In the genomic region with DNA sequence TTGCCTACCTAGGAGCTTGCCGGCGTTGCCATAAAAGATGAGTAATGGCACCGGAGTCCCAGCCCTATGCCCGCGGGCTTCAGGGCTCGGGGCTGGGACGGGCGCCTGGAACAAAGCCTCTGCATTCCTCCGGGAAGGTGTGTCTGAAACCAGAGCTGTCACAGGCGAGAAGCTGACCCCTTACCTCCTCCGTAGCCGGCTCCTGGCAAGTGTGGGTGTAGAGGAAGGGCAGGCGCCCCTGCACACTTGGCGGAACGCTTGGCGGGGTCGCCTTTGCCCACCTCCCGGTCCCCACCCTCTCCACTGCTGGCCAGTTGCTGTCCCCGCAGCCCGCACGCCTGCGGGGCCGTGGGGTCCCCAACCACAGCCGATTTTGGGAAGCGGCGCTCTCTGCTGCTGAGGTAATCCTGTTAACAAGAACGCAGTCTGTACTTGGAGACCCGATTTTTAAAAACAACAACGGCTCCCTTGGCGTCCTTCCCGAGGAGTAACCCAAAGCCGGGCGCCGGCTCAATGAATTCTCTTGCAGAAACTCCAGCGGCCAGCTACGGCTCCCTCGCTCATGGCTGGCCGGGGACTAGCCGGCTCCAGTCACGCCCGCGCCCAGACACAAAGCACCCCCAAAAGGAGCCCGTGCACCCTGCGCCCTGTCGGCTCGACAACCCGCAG, we compare ENCODE assay signal across 8 cellular contexts.
DNase-seq lines count a peak whose midpoint lies in the region; ATAC-seq and TF ChIP-seq lines count a peak whose summit lies in the region.

No MANE protein-coding gene starts in this region.

- H3K9me3 ChIP-seq in ES-I3 (ENCODE audit: control insufficient read depth, insufficient read depth, low read length), result no peaks in the 10 kb centered on the region
- no peaks in the 10 kb centered on the region for H3K9me3 ChIP-seq in neutrophil
- H3K9me3 ChIP-seq in CD8-positive, alpha-beta T cell (ENCODE audit: low read length), result no peaks in the 10 kb centered on the region

- H3K27me3 Mint-ChIP-seq in CD8-positive, alpha-beta T cell (ENCODE audit: low read depth), result peaks cover 47% of the 10 kb centered on the region

- H3K9ac ChIP-seq in ES-I3 (ENCODE audit: low read depth, low read length), result peak overlapping the region; percentile 47; the same call in 1 of the 2 replicates

- CTCF ChIA-PET in CD8-positive, alpha-beta T cell (lab: Charles Lee), result interaction anchor here (0.6 kb wide), 1 partner anchor 16 kb away, joined by 3 read pairs; no protein-coding TSS in a partner anchor

- H3K27me3 ChIP-seq in neutrophil, result peaks cover 84% of the 10 kb centered on the region
- H3K27me3 ChIP-seq in CD8-positive, alpha-beta T cell (ENCODE audit: insufficient read depth, low read length), result no peaks in the 10 kb centered on the region

- no peaks in the 10 kb centered on the region for H3K9me3 Mint-ChIP-seq in CD8-positive, alpha-beta T cell

- ATAC-seq in HG02623 (IDR thresholded peaks at IDR 0.05; ENCODE audit: unreplicated experiment), result peak; percentile 6
- ATAC-seq in CD8-positive, alpha-beta T cell, result no peak

- H3K4me3 ChIP-seq in foreskin fibroblast (ENCODE audit: low read depth in 1 of 2, low read length in 2 of 2) (no peak overlapping the region), neutrophil (ENCODE audit: low read depth in 1 of 2, low read length in 1 of 2) (peak overlapping the region; percentile 23 to 32)
- no peak overlapping the region for H3K4me3 ChIP-seq in CD8-positive, alpha-beta T cell (ENCODE audit: low read depth, low read length)

- peaks cover 11% of the 10 kb centered on the region for H3K4me1 ChIP-seq in ES-I3 (ENCODE audit: insufficient read depth, low read length)
- H3K4me1 ChIP-seq in neutrophil (ENCODE audit: control insufficient read depth in 1 of 2, insufficient read depth in 1 of 2, low read depth in 1 of 2, low read length in 1 of 2), result peaks cover 4 to 17% of the 10 kb centered on the region in 2 experiments
- H3K4me1 ChIP-seq in CD8-positive, alpha-beta T cell (ENCODE audit: insufficient read depth, low read length), result no peaks in the 10 kb centered on the region

- POLR2A ChIA-PET in CD8-positive, alpha-beta T cell (lab: Charles Lee), result no interaction called here

- H3K36me3 Mint-ChIP-seq in CD8-positive, alpha-beta T cell, result no peaks in the 10 kb centered on the region

- H3K27ac ChIP-seq in neutrophil, result no peak overlapping the region
- no peak overlapping the region for H3K27ac ChIP-seq in CD8-positive, alpha-beta T cell (ENCODE audit: low read depth, low read length)

- H3K27ac Mint-ChIP-seq in CD8-positive, alpha-beta T cell, result no peak overlapping the region

- no peak overlapping the region for H3K4me3 Mint-ChIP-seq in CD8-positive, alpha-beta T cell

- intact Hi-C loops in CD8-positive, alpha-beta T cell (cut with DNase I, micrococcal nuclease), result no loop called here

- no peak for TF ChIP-seq CTCF in foreskin fibroblast (IDR thresholded peaks at IDR 0.05; ENCODE audit: low read depth, low read length)
- no peak for TF ChIP-seq CTCF in neutrophil (IDR thresholded peaks at IDR 0.05)
- no peak for TF ChIP-seq CTCF in CD8-positive, alpha-beta T cell (IDR thresholded peaks at IDR 0.05)

- peaks cover 2% of the 10 kb centered on the region for H3K4me1 Mint-ChIP-seq in CD8-positive, alpha-beta T cell (ENCODE audit: low read depth)

- DNase-seq in T1000 (lab: John Stamatoyannopoulos, UW), result peak; percentile 7
- peak; percentile 17 to 64 for DNase-seq in foreskin fibroblast
- DNase-seq in CD8-positive, alpha-beta T cell, result no peak
- DNase-seq in NCI-H510A treated with DMSO at 0.1 percent for 48 hours (lab: John Stamatoyannopoulos, UW), result no peak
- no peak for DNase-seq in activated CD4-positive, alpha-beta T cell treated with anti-CD3 and anti-CD28 coated beads for 1 hour

- H3K36me3 ChIP-seq in ES-I3 (ENCODE audit: insufficient read depth, low read length) (no peaks in the 10 kb centered on the region), neutrophil (no peaks in the 10 kb centered on the region)
- H3K36me3 ChIP-seq in CD8-positive, alpha-beta T cell (ENCODE audit: insufficient read depth, low read length), result no peaks in the 10 kb centered on the region

Comparison
In these comparisons a context has a peak if more than half of its experiments do, and no peak if none do; other contexts are left out.
1. DNase-seq: peak in T1000 (single experiment) and foreskin fibroblast (2 of 2); none in CD8-positive, alpha-beta T cell (0 of 7), NCI-H510A treated with DMSO at 0.1 percent for 48 hours (single experiment) and activated CD4-positive, alpha-beta T cell treated with anti-CD3 and anti-CD28 coated beads for 1 hour (single experiment).
2. H3K4me3 ChIP-seq: peak in neutrophil (2 of 2); none in foreskin fibroblast (0 of 2) and CD8-positive, alpha-beta T cell (single experiment).